ENCODE assay signal across 8 cellular contexts in genomic region chr9:79583957-79584654, GRCh38. TPM values are rescaled to one million over a fixed set of nuclear protein-coding genes. Genes with fewer than 3 reads are reported as not detected.
DNase-seq lines count a peak whose midpoint lies in the region; ATAC-seq and TF ChIP-seq lines count a peak whose summit lies in the region.

No MANE protein-coding gene starts in this region.

- no peak overlapping the region for H3K4me3 ChIP-seq in GM12865 (ENCODE audit: low read depth, low read length)

- H3K4me3 Mint-ChIP-seq in activated B cell treated with CpG ODN at 0.5 μM for 24 hours = peak overlapping the region; percentile 30
- H3K4me3 Mint-ChIP-seq in osteocyte (ENCODE audit: unreplicated experiment) = no peak overlapping the region

- CTCF ChIA-PET in activated B cell treated with CpG ODN at 0.5 μM for 24 hours (lab: Charles Lee) = no interaction called here

- ATAC-seq in HG02981 (IDR thresholded peaks at IDR 0.05; ENCODE audit: unreplicated experiment) (peak; percentile 79), activated B cell treated with CpG ODN at 0.5 μM for 24 hours (ENCODE audit: low read depth) (peak; percentile 85)

- H3K27ac Mint-ChIP-seq in activated B cell treated with CpG ODN at 0.5 μM for 24 hours (no peak overlapping the region), osteocyte (ENCODE audit: unreplicated experiment) (no peak overlapping the region)

- no peaks in the 10 kb centered on the region for H3K27me3 Mint-ChIP-seq in activated B cell treated with CpG ODN at 0.5 μM for 24 hours
- H3K27me3 Mint-ChIP-seq in osteocyte (ENCODE audit: unreplicated experiment) = no peaks in the 10 kb centered on the region

- H3K4me1 Mint-ChIP-seq in activated B cell treated with CpG ODN at 0.5 μM for 24 hours = peaks cover 69% of the 10 kb centered on the region
- H3K4me1 Mint-ChIP-seq in osteocyte (ENCODE audit: unreplicated experiment) = peaks cover 55% of the 10 kb centered on the region

- peak; percentile 20 for DNase-seq in GM12865 (ENCODE audit: low read depth)
- no peak for DNase-seq in activated B cell treated with CpG ODN at 0.5 μM for 24 hours
- DNase-seq in left kidney (ENCODE audit: low read depth, low spot score) = peak; percentile 59
- no peak for DNase-seq in germinal center (ENCODE audit: low spot score)
- DNase-seq in NCI-H1105 (lab: John Stamatoyannopoulos, UW) = no peak
- DNase-seq in globus pallidus (ENCODE audit: low spot score) = no peak
- DNase-seq in osteocyte (ENCODE audit: extremely low spot score, unreplicated experiment) = no peak

- H3K36me3 Mint-ChIP-seq in activated B cell treated with CpG ODN at 0.5 μM for 24 hours (ENCODE audit: low read depth) = peaks cover 27% of the 10 kb centered on the region
- peaks cover 46% of the 10 kb centered on the region for H3K36me3 Mint-ChIP-seq in osteocyte (ENCODE audit: unreplicated experiment)

- POLR2A ChIA-PET in activated B cell treated with CpG ODN at 0.5 μM for 24 hours (lab: Charles Lee) = interaction anchor here (1.1 to 3.2 kb wide), 3 partner anchors 9 to 13 kb away, joined by 3 to 28 read pairs (median 3); partner anchors contain the start of gene TLE4

- intact Hi-C loops in activated B cell treated with CpG ODN at 0.5 μM for 24 hours (cut with micrococcal nuclease) = no loop called here

- TF ChIP-seq CTCF in GM12865 (IDR thresholded peaks at IDR 0.05; ENCODE audit: insufficient read depth, low read depth, low read length, missing control alignments) = no peak
- no peak for TF ChIP-seq CTCF in activated B cell treated with CpG ODN at 0.5 μM for 24 hours (IDR thresholded peaks at IDR 0.05)
- TF ChIP-seq CTCF in osteocyte (IDR thresholded peaks at IDR 0.05) = no peak

- no peaks in the 10 kb centered on the region for H3K9me3 Mint-ChIP-seq in activated B cell treated with CpG ODN at 0.5 μM for 24 hours
- no peaks in the 10 kb centered on the region for H3K9me3 Mint-ChIP-seq in osteocyte (ENCODE audit: unreplicated experiment)

RNA-seq across cellular contexts. Expression of gene TLE4, which starts 12.3 kb away (rescaled TPM):
- total RNA-seq in activated B cell treated with CpG ODN at 0.5 μM for 24 hours (62.6 and 63.9 TPM in 2 replicates), osteocyte (102 and 115 TPM in 2 replicates)

Comparison
In these comparisons a context has a peak if more than half of its experiments do, and no peak if none do; other contexts are left out.
1. DNase-seq: peak in GM12865 (single experiment) and left kidney (single experiment); none in activated B cell treated with CpG ODN at 0.5 μM for 24 hours (single experiment), germinal center (single experiment), NCI-H1105 (single experiment), globus pallidus (single experiment) and osteocyte (single experiment).